ENCODE assay signal across 8 cellular contexts in the genomic region with DNA sequence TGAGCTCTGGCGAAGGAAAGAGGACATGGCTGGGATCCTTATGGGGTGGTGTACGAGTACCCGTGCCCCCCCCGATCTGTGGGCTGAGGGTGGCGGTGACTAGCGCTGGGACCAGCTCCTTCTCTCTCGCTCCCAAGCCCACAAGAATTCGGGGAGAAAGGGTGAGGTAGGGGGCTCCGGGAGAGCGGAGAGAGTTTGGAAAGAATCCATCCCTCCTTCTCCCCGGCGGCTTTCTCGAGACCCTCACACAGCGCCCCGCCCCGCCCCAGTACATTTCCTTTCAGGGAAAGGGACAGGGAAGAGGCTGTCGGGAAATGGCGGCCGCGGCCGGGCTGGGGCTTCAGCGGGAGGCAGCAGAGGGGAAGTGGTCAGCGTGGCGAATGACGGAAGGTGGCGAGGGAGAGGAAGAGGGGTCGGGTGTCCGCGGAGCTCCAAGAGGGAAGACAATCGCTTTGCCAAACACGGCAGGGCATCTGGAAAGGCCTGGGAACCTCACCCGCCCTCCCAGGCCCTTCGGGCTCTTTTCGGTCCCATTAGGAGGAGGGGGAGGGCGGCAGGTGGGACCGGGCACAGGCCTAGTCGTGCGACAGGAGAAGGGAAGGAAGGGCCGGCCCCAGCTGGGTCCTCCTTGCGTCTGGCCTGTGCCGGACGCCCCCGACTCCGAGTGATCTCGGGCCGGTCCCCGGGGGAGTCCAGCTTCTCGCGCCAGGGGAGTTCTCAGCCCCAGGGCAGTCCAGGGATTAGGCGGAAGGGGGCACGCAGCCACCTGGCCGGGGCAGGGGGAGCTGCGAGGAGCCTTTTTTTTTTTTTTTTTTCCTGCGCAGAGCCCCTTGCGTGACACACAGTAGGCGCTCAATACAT. TPM values are rescaled to one million over a fixed set of nuclear protein-coding genes. Genes with fewer than 3 reads are reported as not detected.
A peak's percentile ranks its signal among the peaks of the same experiment; 100 is the strongest.
DNase-seq lines count a peak whose midpoint lies in the region; ATAC-seq and TF ChIP-seq lines count a peak whose summit lies in the region.

No MANE protein-coding gene starts in this region.

- peaks cover 15% of the 10 kb centered on the region for H3K9me3 ChIP-seq in H9 (ENCODE audit: control insufficient read depth, low read depth, low read length)
- no peaks in the 10 kb centered on the region for H3K9me3 ChIP-seq in neutrophil

- peaks cover 67 to 73% of the 10 kb centered on the region in 2 experiments for H3K9me3 Mint-ChIP-seq in H9

- DNase-seq in GDM1 (lab: John Stamatoyannopoulos, UW): peak; percentile 45
- DNase-seq in H9: peak; percentile 74
- DNase-seq in NCI-H2171 treated with DMSO at 0.1 percent for 48 hours (lab: John Stamatoyannopoulos, UW): peak; percentile 49
- DNase-seq in activated naive CD4-positive, alpha-beta T cell treated with anti-CD3 and anti-CD28 coated beads, Interleukin-2, amount 50 U/mL, for 16 hours: peak; percentile 18
- DNase-seq in germinal center (ENCODE audit: low spot score): peak; percentile 17
- DNase-seq in NCI-H226: no peak

- H2BK5ac ChIP-seq in H9 (ENCODE audit: insufficient read length, low read length): no peak overlapping the region

- H3K27ac ChIP-seq in H9 (ENCODE audit: insufficient read length, low read depth, low read length) (no peak overlapping the region), neutrophil (peak overlapping the region; percentile 87)

- H4K5ac ChIP-seq in H9 (ENCODE audit: insufficient read length, low read depth, low read length): no peak overlapping the region

- peak overlapping the region; percentile 64 to 66 for H3K4me3 ChIP-seq in neutrophil (ENCODE audit: low read depth in 1 of 2, low read length in 1 of 2)

- H2AFZ ChIP-seq in H9 (ENCODE audit: low read length): no peak overlapping the region

- ATAC-seq in HG02970 (IDR thresholded peaks at IDR 0.05; ENCODE audit: low FRiP score, unreplicated experiment): no peak

- H3K4me1 ChIP-seq in H9 (ENCODE audit: insufficient read depth, low read length): no peaks in the 10 kb centered on the region
- H3K4me1 ChIP-seq in neutrophil (ENCODE audit: control insufficient read depth in 1 of 2, insufficient read depth in 1 of 2, low read depth in 1 of 2, low read length in 1 of 2): peaks cover 9 to 12% of the 10 kb centered on the region in 2 experiments

- H3K4me1 Mint-ChIP-seq in H9: peaks cover 24 to 26% of the 10 kb centered on the region in 2 experiments

- H3K27me3 ChIP-seq in H9 (ENCODE audit: insufficient read depth, low read length) (no peaks in the 10 kb centered on the region), neutrophil (no peaks in the 10 kb centered on the region)

- no peaks in the 10 kb centered on the region for H3K23me2 ChIP-seq in H9 (ENCODE audit: insufficient read length, low read depth, low read length, poor library complexity, severe bottlenecking)

- no CpG with 5 or more reads among the region's 56 CpGs for WGBS in H9 (ENCODE audit: extremely low coverage, insufficient read length, low lambda C conversion rate)

- H3K79me2 ChIP-seq in H9 (ENCODE audit: insufficient read depth, low read length): no peaks in the 10 kb centered on the region

- no peak overlapping the region for H4K8ac ChIP-seq in H9 (replicated peaks; ENCODE audit: insufficient read length, low read depth, low read length)

- H2BK12ac ChIP-seq in H9 (ENCODE audit: insufficient read length, low read depth, low read length): no peak overlapping the region

- no peak overlapping the region for H3T11ph ChIP-seq in H9 (ENCODE audit: low read length)

- no peak overlapping the region for H2AK5ac ChIP-seq in H9 (ENCODE audit: insufficient read length, low read length)

- no peak overlapping the region for H4K91ac ChIP-seq in H9 (ENCODE audit: insufficient read length, low read depth, low read length)

- peak overlapping the region; percentile 30 for H3K4me2 ChIP-seq in H9 (ENCODE audit: insufficient read depth, insufficient read length, low read length)

- peaks cover 3% of the 10 kb centered on the region for H3K36me3 ChIP-seq in neutrophil

- no peaks in the 10 kb centered on the region; the same call in 1 of the 2 replicates for H3K27me3 Mint-ChIP-seq in H9 (ENCODE audit: low read depth)

- H3K56ac ChIP-seq in H9 (ENCODE audit: insufficient read length, low read depth, low read length): no peak overlapping the region

- H2BK15ac ChIP-seq in H9 (ENCODE audit: low read depth, low read length): no peak overlapping the region

- no peaks in the 10 kb centered on the region for H4K20me1 ChIP-seq in H9 (ENCODE audit: control insufficient read depth, insufficient read depth, insufficient read length)

- no peak overlapping the region for H3K4ac ChIP-seq in H9 (ENCODE audit: low read depth, low read length)

- no peaks in the 10 kb centered on the region for H3K79me1 ChIP-seq in H9 (ENCODE audit: insufficient read depth, low read depth, low read length, poor library complexity, severe bottlenecking)

- peak overlapping the region; percentile 40 for H2BK120ac ChIP-seq in H9 (ENCODE audit: low read depth, low read length, poor library complexity, severe bottlenecking)

- H3K9ac ChIP-seq in H9 (ENCODE audit: extremely low read depth, insufficient read length, low read length): peak overlapping the region; percentile 56

- no peak overlapping the region for H2BK20ac ChIP-seq in H9 (ENCODE audit: low read depth, low read length, poor library complexity, severe bottlenecking)

- H3K27ac Mint-ChIP-seq in H9: peak overlapping the region; percentile 96 to 98 (median 98)

- no peak overlapping the region for H3K23ac ChIP-seq in H9 (ENCODE audit: insufficient read length, low read depth, low read length)

- peak overlapping the region; percentile 89 for H3K18ac ChIP-seq in H9 (ENCODE audit: insufficient read length, low read depth, low read length)

- H3K36me3 Mint-ChIP-seq in H9 (ENCODE audit: insufficient read depth in 1 of 3, low read depth in 3 of 3): peaks cover 12 to 31% (median 25%) of the 10 kb centered on the region in 3 experiments; a peak in 6 of 7 replicates

- H3K14ac ChIP-seq in H9 (ENCODE audit: insufficient read depth, low read length): peak overlapping the region; percentile 57

- TF ChIP-seq CTCF in H9 (conservative IDR thresholded peaks at IDR 0.05) (no peak), neutrophil (IDR thresholded peaks at IDR 0.05) (no peak)

- H3K4me3 Mint-ChIP-seq in H9: peak overlapping the region; percentile 83 to 88

RNA-seq across cellular contexts. Expression of a gene that starts 10.2 kb away (rescaled TPM):
- 60.2 and 63.2 TPM in 2 replicates for total RNA-seq in H9 (2021)

RNA-seq across cellular contexts. Expression of a gene that starts 10.5 kb away (rescaled TPM):
- 40.3 and 41.9 TPM in 2 replicates for total RNA-seq in H9 (2021)

RNA-seq across cellular contexts. Expression of a gene that starts 27.4 kb away (rescaled TPM):
- 411 and 428 TPM in 2 replicates for total RNA-seq in H9 (2021)

RNA-seq across cellular contexts. Expression of a gene that starts 32.2 kb away (rescaled TPM):
- total RNA-seq in H9 (2021): 0.09 and 0.35 TPM in 2 replicates
